Comparison of ENCODE assay signal across 8 cellular contexts in the genomic region with DNA sequence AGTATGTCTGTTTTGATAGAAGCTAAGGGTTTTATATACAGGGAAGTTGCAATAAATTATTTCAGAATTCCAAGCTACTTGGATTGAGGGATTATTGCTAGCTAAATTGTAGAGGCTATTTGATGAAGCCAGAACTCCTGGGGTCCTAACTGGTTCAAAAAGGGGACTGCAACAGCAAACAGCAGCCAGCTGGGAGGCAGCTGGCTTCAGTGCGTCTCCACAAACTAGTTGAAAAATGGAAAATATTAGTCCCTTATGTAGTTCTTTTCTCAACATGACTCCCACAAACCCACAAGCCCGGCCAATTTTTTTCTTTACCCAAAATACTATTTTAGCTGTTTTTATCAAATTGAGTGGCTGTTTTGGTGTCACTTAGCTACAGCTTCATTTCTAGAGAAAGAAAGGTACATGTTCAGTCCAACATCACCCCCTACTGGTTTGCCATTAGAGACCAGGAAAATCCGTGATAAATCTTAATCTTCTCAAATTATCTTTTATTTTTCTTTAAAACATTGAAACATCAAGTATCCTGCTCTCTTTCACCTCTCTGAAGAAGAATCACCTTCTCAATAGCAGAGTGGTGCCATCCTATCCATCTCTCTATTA.
DNase-seq lines count a peak whose midpoint lies in the region; ATAC-seq and TF ChIP-seq lines count a peak whose summit lies in the region.

No MANE protein-coding gene starts in this region.

- no peak overlapping the region for H3K23ac ChIP-seq in H9 (ENCODE audit: insufficient read length, low read depth, low read length)

- no peak overlapping the region for H2AFZ ChIP-seq in H9 (ENCODE audit: low read length)

- no peaks in the 10 kb centered on the region for H3K79me1 ChIP-seq in H9 (ENCODE audit: insufficient read depth, low read depth, low read length, poor library complexity, severe bottlenecking)

- no peak overlapping the region for H3K9ac ChIP-seq in H9 (ENCODE audit: extremely low read depth, insufficient read length, low read length)

- no peak overlapping the region for H3K56ac ChIP-seq in H9 (ENCODE audit: insufficient read length, low read depth, low read length)

- H3K79me2 ChIP-seq in H9 (ENCODE audit: insufficient read depth, low read length): no peaks in the 10 kb centered on the region

- no peak for ATAC-seq in HG02588 (IDR thresholded peaks at IDR 0.05; ENCODE audit: unreplicated experiment)

- H2BK5ac ChIP-seq in H9 (ENCODE audit: insufficient read length, low read length): no peak overlapping the region

- H3K4me1 ChIP-seq in H9 (ENCODE audit: insufficient read depth, low read length): no peaks in the 10 kb centered on the region

- no peak overlapping the region for H2AK5ac ChIP-seq in H9 (ENCODE audit: insufficient read length, low read length)

- no CpG with 5 or more reads among the region's 3 CpGs for WGBS in H9 (ENCODE audit: extremely low coverage, insufficient read length, low lambda C conversion rate)

- peak overlapping the region; percentile 72 for H2BK12ac ChIP-seq in H9 (ENCODE audit: insufficient read length, low read depth, low read length)

- no peak overlapping the region for H2BK120ac ChIP-seq in H9 (ENCODE audit: low read depth, low read length, poor library complexity, severe bottlenecking)

- no peaks in the 10 kb centered on the region for H4K20me1 ChIP-seq in H9 (ENCODE audit: control insufficient read depth, insufficient read depth, insufficient read length)

- H4K8ac ChIP-seq in H9 (replicated peaks; ENCODE audit: insufficient read length, low read depth, low read length): no peak overlapping the region

- no peak overlapping the region for H3K14ac ChIP-seq in H9 (ENCODE audit: insufficient read depth, low read length)

- H4K91ac ChIP-seq in H9 (ENCODE audit: insufficient read length, low read depth, low read length): no peak overlapping the region

- no peaks in the 10 kb centered on the region for H3K36me3 ChIP-seq in kidney epithelial cell (ENCODE audit: control insufficient read depth, insufficient read depth, low read length)

- no peak overlapping the region for H3T11ph ChIP-seq in H9 (ENCODE audit: low read length)

- H2BK15ac ChIP-seq in H9 (ENCODE audit: low read depth, low read length): no peak overlapping the region

- 0 out of 7 replicates have a peak overlapping the region, but pooled peaks of 2 of the 3 experiments have one; percentile 25 to 32 for H3K27ac Mint-ChIP-seq in H9

- no peaks in the 10 kb centered on the region for H3K23me2 ChIP-seq in H9 (ENCODE audit: insufficient read length, low read depth, low read length, poor library complexity, severe bottlenecking)

- H3K9me3 Mint-ChIP-seq in H9: no peaks in the 10 kb centered on the region

- H3K4me3 Mint-ChIP-seq in H9: no peak overlapping the region

- no peaks in the 10 kb centered on the region for H3K9me3 ChIP-seq in H9 (ENCODE audit: control insufficient read depth, low read depth, low read length)

- H3K18ac ChIP-seq in H9 (ENCODE audit: insufficient read length, low read depth, low read length): no peak overlapping the region

- peaks cover 5 to 9% of the 10 kb centered on the region in 2 experiments; a peak in 3 of 4 replicates for H3K4me1 Mint-ChIP-seq in H9

- H3K27me3 ChIP-seq in H9 (ENCODE audit: insufficient read depth, low read length) (0 out of 2 replicates have a peak, but pooled peaks cover 2% of the 10 kb centered on the region), kidney epithelial cell (ENCODE audit: control insufficient read depth, insufficient read depth, low read length) (peaks cover 7% of the 10 kb centered on the region)

- no peak overlapping the region for H2BK20ac ChIP-seq in H9 (ENCODE audit: low read depth, low read length, poor library complexity, severe bottlenecking)

- no peak overlapping the region for H3K4me3 ChIP-seq in kidney epithelial cell (ENCODE audit: low read depth, low read length)

- H4K5ac ChIP-seq in H9 (ENCODE audit: insufficient read length, low read depth, low read length): no peak overlapping the region

- H3K36me3 Mint-ChIP-seq in H9 (ENCODE audit: insufficient read depth in 1 of 3, low read depth in 3 of 3): no peaks in the 10 kb centered on the region; a peak in 1 of 7 replicates

- H3K27ac ChIP-seq in H9 (ENCODE audit: insufficient read length, low read depth, low read length) (no peak overlapping the region), VCaP (no peak overlapping the region)

- no peak overlapping the region for H3K4ac ChIP-seq in H9 (ENCODE audit: low read depth, low read length)

- no peak overlapping the region for H3K4me2 ChIP-seq in H9 (ENCODE audit: insufficient read depth, insufficient read length, low read length)

- H3K27me3 Mint-ChIP-seq in H9 (ENCODE audit: low read depth): no peaks in the 10 kb centered on the region

- DNase-seq in AG20443 (ENCODE audit: low spot score): peak; percentile 11
- DNase-seq in H9: no peak
- no peak for DNase-seq in kidney epithelial cell (ENCODE audit: low read depth)
- DNase-seq in effector CD4-positive, alpha-beta T cell: no peak
- no peak for DNase-seq in stimulated activated CD4-positive, alpha-beta T cell treated with anti-CD3 and anti-CD28 coated beads, Interleukin-2, amount 100 ng/mL, for 48 hours
- no peak for DNase-seq in COLO668 (lab: John Stamatoyannopoulos, UW; ENCODE audit: unreplicated experiment)

- TF ChIP-seq CTCF in H9 (conservative IDR thresholded peaks at IDR 0.05) (peak; percentile 87), VCaP (conservative IDR thresholded peaks at IDR 0.05) (peak; percentile 36; the same call in 1 of the 2 replicates), kidney epithelial cell (IDR thresholded peaks at IDR 0.05; ENCODE audit: insufficient read depth, low read length, poor library complexity, severe bottlenecking) (peak; percentile 24)

Comparison
In these comparisons a context has a peak if more than half of its experiments do, and no peak if none do; other contexts are left out.
1. CTCF ChIP-seq: peak in every context shown above with its lines; median percentile 87 in H9; 36 in VCaP; 24 in kidney epithelial cell.